Comparison of ENCODE assay signal across 1 cellular context in the genomic region with DNA sequence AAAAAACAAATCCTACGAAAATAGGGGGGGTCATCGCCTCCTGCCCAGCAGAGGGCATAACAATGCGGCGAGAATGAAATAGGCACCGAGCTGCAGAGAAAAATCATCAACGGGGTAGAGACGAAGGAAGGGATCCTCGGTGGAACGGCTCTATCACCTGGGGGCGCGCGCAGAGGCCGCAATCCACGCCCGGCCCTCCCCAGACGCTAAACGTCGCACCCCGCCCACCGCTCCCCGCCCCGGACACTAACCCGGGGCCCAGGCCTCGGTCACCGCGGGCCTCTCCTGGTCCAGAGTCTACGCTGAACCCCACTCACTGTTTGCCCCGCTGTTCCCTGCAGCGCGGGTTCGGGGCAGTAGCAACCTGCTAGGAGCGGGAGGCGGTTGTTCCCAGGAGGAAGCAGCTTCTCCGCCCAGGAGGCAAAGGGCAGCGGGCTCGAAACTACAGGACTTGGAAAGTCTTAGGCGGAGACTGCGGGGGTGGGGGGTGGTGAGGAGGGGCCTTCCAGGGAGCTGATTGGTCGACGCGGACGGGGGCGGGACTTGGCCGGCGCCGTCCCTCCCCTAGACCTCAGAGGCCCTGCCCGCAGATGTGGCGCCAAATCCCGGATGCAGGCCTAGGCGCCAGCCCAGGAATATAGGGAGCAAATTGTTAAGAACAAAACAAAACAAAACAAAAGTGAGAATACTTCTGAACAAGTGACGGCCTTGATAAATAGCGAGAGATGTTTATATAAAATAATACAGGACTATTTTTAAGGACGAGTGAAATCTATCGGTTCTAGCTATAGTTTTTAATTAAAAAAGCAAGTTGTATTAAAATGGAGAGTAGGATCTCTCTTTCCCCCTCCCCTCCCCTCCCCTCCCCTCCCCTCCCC.
A peak's percentile ranks its signal among the peaks of the same experiment; 100 is the strongest.
TF ChIP-seq lines count a peak whose summit lies in the region.

A gene with protein sequence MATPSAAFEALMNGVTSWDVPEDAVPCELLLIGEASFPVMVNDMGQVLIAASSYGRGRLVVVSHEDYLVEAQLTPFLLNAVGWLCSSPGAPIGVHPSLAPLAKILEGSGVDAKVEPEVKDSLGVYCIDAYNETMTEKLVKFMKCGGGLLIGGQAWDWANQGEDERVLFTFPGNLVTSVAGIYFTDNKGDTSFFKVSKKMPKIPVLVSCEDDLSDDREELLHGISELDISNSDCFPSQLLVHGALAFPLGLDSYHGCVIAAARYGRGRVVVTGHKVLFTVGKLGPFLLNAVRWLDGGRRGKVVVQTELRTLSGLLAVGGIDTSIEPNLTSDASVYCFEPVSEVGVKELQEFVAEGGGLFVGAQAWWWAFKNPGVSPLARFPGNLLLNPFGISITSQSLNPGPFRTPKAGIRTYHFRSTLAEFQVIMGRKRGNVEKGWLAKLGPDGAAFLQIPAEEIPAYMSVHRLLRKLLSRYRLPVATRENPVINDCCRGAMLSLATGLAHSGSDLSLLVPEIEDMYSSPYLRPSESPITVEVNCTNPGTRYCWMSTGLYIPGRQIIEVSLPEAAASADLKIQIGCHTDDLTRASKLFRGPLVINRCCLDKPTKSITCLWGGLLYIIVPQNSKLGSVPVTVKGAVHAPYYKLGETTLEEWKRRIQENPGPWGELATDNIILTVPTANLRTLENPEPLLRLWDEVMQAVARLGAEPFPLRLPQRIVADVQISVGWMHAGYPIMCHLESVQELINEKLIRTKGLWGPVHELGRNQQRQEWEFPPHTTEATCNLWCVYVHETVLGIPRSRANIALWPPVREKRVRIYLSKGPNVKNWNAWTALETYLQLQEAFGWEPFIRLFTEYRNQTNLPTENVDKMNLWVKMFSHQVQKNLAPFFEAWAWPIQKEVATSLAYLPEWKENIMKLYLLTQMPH (minus strand): TSS at position 467 of the 878 bp plus-strand sequence. CDS start 25,568 bp downstream, outside the sequence.

TF ChIP-seq in K562, 482 proteins besides CTCF, POLR2A, EP300 and RAD21 (continued from another document and continues in another):
- TF ChIP-seq, protein P1, sequence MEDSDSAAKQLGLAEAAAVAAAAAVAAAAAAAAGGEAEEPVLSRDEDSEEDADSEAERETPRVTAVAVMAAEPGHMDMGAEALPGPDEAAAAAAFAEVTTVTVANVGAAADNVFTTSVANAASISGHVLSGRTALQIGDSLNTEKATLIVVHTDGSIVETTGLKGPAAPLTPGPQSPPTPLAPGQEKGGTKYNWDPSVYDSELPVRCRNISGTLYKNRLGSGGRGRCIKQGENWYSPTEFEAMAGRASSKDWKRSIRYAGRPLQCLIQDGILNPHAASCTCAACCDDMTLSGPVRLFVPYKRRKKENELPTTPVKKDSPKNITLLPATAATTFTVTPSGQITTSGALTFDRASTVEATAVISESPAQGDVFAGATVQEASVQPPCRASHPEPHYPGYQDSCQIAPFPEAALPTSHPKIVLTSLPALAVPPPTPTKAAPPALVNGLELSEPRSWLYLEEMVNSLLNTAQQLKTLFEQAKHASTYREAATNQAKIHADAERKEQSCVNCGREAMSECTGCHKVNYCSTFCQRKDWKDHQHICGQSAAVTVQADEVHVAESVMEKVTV (CRISPR knock-in tag; IDR thresholded peaks at IDR 0.05): no peak
- TF ChIP-seq PCBP2 (IDR thresholded peaks at IDR 0.05; ENCODE audit: low read depth, low read length, poor library complexity, severe bottlenecking): no peak
- TF ChIP-seq ZNF76 (CRISPR knock-in tag; IDR thresholded peaks at IDR 0.05; ENCODE audit: borderline replicate concordance): no peak
- TF ChIP-seq, protein P2, sequence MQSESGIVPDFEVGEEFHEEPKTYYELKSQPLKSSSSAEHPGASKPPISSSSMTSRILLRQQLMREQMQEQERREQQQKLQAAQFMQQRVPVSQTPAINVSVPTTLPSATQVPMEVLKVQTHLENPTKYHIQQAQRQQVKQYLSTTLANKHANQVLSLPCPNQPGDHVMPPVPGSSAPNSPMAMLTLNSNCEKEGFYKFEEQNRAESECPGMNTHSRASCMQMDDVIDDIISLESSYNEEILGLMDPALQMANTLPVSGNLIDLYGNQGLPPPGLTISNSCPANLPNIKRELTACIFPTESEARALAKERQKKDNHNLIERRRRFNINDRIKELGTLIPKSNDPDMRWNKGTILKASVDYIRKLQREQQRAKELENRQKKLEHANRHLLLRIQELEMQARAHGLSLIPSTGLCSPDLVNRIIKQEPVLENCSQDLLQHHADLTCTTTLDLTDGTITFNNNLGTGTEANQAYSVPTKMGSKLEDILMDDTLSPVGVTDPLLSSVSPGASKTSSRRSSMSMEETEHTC (IDR thresholded peaks at IDR 0.05): no peak
- TF ChIP-seq PRPF4 (IDR thresholded peaks at IDR 0.05; ENCODE audit: insufficient read depth, low read depth, low read length, poor library complexity, severe bottlenecking): no peak
- no peak; the same call in 1 of the 2 replicates for TF ChIP-seq JUND (IDR thresholded peaks at IDR 0.05; ENCODE audit: borderline replicate concordance, low read depth, low read length)
- no peak; the same call in 2 of the 3 replicates for TF ChIP-seq JUND (tag; IDR thresholded peaks at IDR 0.05; ENCODE audit: borderline replicate concordance, low read depth, low read length)
- no peak for TF ChIP-seq PYGO2 (tag; IDR thresholded peaks at IDR 0.05)
- TF ChIP-seq, protein P3, sequence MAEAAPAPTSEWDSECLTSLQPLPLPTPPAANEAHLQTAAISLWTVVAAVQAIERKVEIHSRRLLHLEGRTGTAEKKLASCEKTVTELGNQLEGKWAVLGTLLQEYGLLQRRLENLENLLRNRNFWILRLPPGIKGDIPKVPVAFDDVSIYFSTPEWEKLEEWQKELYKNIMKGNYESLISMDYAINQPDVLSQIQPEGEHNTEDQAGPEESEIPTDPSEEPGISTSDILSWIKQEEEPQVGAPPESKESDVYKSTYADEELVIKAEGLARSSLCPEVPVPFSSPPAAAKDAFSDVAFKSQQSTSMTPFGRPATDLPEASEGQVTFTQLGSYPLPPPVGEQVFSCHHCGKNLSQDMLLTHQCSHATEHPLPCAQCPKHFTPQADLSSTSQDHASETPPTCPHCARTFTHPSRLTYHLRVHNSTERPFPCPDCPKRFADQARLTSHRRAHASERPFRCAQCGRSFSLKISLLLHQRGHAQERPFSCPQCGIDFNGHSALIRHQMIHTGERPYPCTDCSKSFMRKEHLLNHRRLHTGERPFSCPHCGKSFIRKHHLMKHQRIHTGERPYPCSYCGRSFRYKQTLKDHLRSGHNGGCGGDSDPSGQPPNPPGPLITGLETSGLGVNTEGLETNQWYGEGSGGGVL (CRISPR knock-in tag; IDR thresholded peaks at IDR 0.05): no peak
- TF ChIP-seq, protein P4, sequence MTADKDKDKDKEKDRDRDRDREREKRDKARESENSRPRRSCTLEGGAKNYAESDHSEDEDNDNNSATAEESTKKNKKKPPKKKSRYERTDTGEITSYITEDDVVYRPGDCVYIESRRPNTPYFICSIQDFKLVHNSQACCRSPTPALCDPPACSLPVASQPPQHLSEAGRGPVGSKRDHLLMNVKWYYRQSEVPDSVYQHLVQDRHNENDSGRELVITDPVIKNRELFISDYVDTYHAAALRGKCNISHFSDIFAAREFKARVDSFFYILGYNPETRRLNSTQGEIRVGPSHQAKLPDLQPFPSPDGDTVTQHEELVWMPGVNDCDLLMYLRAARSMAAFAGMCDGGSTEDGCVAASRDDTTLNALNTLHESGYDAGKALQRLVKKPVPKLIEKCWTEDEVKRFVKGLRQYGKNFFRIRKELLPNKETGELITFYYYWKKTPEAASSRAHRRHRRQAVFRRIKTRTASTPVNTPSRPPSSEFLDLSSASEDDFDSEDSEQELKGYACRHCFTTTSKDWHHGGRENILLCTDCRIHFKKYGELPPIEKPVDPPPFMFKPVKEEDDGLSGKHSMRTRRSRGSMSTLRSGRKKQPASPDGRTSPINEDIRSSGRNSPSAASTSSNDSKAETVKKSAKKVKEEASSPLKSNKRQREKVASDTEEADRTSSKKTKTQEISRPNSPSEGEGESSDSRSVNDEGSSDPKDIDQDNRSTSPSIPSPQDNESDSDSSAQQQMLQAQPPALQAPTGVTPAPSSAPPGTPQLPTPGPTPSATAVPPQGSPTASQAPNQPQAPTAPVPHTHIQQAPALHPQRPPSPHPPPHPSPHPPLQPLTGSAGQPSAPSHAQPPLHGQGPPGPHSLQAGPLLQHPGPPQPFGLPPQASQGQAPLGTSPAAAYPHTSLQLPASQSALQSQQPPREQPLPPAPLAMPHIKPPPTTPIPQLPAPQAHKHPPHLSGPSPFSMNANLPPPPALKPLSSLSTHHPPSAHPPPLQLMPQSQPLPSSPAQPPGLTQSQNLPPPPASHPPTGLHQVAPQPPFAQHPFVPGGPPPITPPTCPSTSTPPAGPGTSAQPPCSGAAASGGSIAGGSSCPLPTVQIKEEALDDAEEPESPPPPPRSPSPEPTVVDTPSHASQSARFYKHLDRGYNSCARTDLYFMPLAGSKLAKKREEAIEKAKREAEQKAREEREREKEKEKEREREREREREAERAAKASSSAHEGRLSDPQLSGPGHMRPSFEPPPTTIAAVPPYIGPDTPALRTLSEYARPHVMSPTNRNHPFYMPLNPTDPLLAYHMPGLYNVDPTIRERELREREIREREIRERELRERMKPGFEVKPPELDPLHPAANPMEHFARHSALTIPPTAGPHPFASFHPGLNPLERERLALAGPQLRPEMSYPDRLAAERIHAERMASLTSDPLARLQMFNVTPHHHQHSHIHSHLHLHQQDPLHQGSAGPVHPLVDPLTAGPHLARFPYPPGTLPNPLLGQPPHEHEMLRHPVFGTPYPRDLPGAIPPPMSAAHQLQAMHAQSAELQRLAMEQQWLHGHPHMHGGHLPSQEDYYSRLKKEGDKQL (CRISPR knock-in tag; IDR thresholded peaks at IDR 0.05; ENCODE audit: borderline replicate concordance): no peak
- TF ChIP-seq BHLHE40 (IDR thresholded peaks at IDR 0.05; ENCODE audit: low read length): 0 out of 2 replicates have a peak, but pooled peaks have one; percentile 3
- TF ChIP-seq, protein P5, sequence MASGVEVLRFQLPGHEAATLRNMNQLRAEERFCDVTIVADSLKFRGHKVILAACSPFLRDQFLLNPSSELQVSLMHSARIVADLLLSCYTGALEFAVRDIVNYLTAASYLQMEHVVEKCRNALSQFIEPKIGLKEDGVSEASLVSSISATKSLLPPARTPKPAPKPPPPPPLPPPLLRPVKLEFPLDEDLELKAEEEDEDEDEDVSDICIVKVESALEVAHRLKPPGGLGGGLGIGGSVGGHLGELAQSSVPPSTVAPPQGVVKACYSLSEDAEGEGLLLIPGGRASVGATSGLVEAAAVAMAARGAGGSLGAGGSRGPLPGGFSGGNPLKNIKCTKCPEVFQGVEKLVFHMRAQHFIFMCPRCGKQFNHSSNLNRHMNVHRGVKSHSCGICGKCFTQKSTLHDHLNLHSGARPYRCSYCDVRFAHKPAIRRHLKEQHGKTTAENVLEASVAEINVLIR (CRISPR knock-in tag; IDR thresholded peaks at IDR 0.05): 0 out of 2 replicates have a peak, but pooled peaks have one; percentile 38
- no peak for TF ChIP-seq FOS (IDR thresholded peaks at IDR 0.05; ENCODE audit: extremely low read depth, insufficient read length)
- no peak; the same call in 1 of the 2 replicates for TF ChIP-seq KDM2B (CRISPR knock-in tag; IDR thresholded peaks at IDR 0.05)
- TF ChIP-seq KHSRP (IDR thresholded peaks at IDR 0.05): no peak
- TF ChIP-seq ZNF316 (IDR thresholded peaks at IDR 0.05): peak; percentile 52
- TF ChIP-seq, protein P6, sequence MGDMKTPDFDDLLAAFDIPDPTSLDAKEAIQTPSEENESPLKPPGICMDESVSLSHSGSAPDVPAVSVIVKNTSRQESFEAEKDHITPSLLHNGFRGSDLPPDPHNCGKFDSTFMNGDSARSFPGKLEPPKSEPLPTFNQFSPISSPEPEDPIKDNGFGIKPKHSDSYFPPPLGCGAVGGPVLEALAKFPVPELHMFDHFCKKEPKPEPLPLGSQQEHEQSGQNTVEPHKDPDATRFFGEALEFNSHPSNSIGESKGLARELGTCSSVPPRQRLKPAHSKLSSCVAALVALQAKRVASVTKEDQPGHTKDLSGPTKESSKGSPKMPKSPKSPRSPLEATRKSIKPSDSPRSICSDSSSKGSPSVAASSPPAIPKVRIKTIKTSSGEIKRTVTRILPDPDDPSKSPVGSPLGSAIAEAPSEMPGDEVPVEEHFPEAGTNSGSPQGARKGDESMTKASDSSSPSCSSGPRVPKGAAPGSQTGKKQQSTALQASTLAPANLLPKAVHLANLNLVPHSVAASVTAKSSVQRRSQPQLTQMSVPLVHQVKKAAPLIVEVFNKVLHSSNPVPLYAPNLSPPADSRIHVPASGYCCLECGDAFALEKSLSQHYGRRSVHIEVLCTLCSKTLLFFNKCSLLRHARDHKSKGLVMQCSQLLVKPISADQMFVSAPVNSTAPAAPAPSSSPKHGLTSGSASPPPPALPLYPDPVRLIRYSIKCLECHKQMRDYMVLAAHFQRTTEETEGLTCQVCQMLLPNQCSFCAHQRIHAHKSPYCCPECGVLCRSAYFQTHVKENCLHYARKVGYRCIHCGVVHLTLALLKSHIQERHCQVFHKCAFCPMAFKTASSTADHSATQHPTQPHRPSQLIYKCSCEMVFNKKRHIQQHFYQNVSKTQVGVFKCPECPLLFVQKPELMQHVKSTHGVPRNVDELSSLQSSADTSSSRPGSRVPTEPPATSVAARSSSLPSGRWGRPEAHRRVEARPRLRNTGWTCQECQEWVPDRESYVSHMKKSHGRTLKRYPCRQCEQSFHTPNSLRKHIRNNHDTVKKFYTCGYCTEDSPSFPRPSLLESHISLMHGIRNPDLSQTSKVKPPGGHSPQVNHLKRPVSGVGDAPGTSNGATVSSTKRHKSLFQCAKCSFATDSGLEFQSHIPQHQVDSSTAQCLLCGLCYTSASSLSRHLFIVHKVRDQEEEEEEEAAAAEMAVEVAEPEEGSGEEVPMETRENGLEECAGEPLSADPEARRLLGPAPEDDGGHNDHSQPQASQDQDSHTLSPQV (IDR thresholded peaks at IDR 0.05): no peak
- peak; percentile 78; the same call in 1 of the 2 replicates for TF ChIP-seq KLF13 (tag; IDR thresholded peaks at IDR 0.05; ENCODE audit: borderline replicate concordance, low read depth)
- TF ChIP-seq ELF2 (CRISPR knock-in tag; IDR thresholded peaks at IDR 0.05): no peak
- peak; percentile 94 for TF ChIP-seq RBFOX2 (IDR thresholded peaks at IDR 0.05; ENCODE audit: low read depth, low read length)
- TF ChIP-seq ILK (tag; IDR thresholded peaks at IDR 0.05; ENCODE audit: borderline replicate concordance, low read depth): no peak
- TF ChIP-seq HEY1 (CRISPR knock-in tag; IDR thresholded peaks at IDR 0.05; ENCODE audit: borderline replicate concordance): no peak
- TF ChIP-seq ZNF212 (CRISPR knock-in tag; IDR thresholded peaks at IDR 0.05): 0 out of 2 replicates have a peak, but pooled peaks have one; percentile 60
- peak; percentile 64; the same call in 1 of the 2 replicates for TF ChIP-seq SMARCA4 (IDR thresholded peaks at IDR 0.05)
- TF ChIP-seq KLF6 (CRISPR knock-in tag; IDR thresholded peaks at IDR 0.05; ENCODE audit: borderline replicate concordance): 0 out of 2 replicates have a peak, but pooled peaks have one; percentile 43
- TF ChIP-seq CAMTA2 (CRISPR knock-in tag; conservative IDR thresholded peaks at IDR 0.05): no peak
- TF ChIP-seq, protein P7, sequence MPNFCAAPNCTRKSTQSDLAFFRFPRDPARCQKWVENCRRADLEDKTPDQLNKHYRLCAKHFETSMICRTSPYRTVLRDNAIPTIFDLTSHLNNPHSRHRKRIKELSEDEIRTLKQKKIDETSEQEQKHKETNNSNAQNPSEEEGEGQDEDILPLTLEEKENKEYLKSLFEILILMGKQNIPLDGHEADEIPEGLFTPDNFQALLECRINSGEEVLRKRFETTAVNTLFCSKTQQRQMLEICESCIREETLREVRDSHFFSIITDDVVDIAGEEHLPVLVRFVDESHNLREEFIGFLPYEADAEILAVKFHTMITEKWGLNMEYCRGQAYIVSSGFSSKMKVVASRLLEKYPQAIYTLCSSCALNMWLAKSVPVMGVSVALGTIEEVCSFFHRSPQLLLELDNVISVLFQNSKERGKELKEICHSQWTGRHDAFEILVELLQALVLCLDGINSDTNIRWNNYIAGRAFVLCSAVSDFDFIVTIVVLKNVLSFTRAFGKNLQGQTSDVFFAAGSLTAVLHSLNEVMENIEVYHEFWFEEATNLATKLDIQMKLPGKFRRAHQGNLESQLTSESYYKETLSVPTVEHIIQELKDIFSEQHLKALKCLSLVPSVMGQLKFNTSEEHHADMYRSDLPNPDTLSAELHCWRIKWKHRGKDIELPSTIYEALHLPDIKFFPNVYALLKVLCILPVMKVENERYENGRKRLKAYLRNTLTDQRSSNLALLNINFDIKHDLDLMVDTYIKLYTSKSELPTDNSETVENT (CRISPR knock-in tag; IDR thresholded peaks at IDR 0.05): no peak
- no peak for TF ChIP-seq ZNF75A (CRISPR knock-in tag; IDR thresholded peaks at IDR 0.05)
- no peak for TF ChIP-seq SIN3B (IDR thresholded peaks at IDR 0.05; ENCODE audit: low read depth)
